Comparison of ENCODE assay signal across 26 cellular contexts in genomic region chr1:35590476-35591040, GRCh38. TPM values are rescaled to one million over a fixed set of nuclear protein-coding genes. Genes with fewer than 3 reads are reported as not detected.
"Had no signal": no experiment of that assay in that cellular context is flagged by ENCODE, and none has a peak within 500 bp of the region (broad histone marks: within the 10 kb centered on the region; RNA-seq: fewer than 3 reads in every experiment).

No MANE protein-coding gene starts in this region.

- FAIRE-seq: colon, endometrium had no signal

- DNase-seq: activated B cell treated with CpG ODN at 0.5 μM for 24 hours; activated CD8-positive, alpha-beta T cell treated with anti-CD3 and anti-CD28 coated beads, Interleukin-2, amount 10 ng/mL, durations not matched to agents 7 days and 5 days; activated naive CD4-positive, alpha-beta T cell; activated T-cell treated with anti-CD3 and anti-CD28 coated beads, Interleukin-2, amount 50 U/mL, for 24 hours; dermis blood vessel endothelial cell; effector CD4-positive, alpha-beta T cell; esophagus squamous epithelium; foreskin melanocyte; kidney glomerular epithelial cell; left lung; mesendoderm; mucosa of descending colon; right cardiac atrium; stimulated activated CD4-positive, alpha-beta T cell treated with anti-CD3 and anti-CD28 coated beads, Interleukin-15, amount 100 ng/mL, for 24 hours; stimulated activated CD4-positive, alpha-beta T cell treated with anti-CD3 and anti-CD28 coated beads, Interleukin-2, amount 100 ng/mL, for 24 hours; stimulated activated naive B cell treated with anti-CD40 and anti-IgM and Interleukin-4, amounts not matched to agents 10 μg/mL and 1 μg/mL and 100 μg/mL, for 72 hours; stomach; thyroid gland had no signal

- H3K4me1 ChIP-seq: breast epithelium, left lung, stomach, thyroid gland had no signal

- ATAC-seq: activated CD8-positive, alpha-beta T cell treated with anti-CD3 and anti-CD28 coated beads, Interleukin-2, amount 10 ng/mL, durations not matched to agents 7 days and 5 days; activated naive CD4-positive, alpha-beta T cell treated with anti-CD3 and anti-CD28 coated beads, Interleukin-2, amount 50 U/mL, for 72 hours; activated T-helper 17 cell treated with anti-CD3 and anti-CD28 coated beads, Interleukin-2, amount 50 U/mL, for 72 hours; left lung; mucosa of descending colon; right cardiac atrium; stimulated activated naive B cell treated with anti-CD40 and anti-IgM and Interleukin-4, amounts not matched to agents 10 μg/mL and 1 μg/mL and 100 μg/mL, for 72 hours had no signal

- H3K9me3 ChIP-seq: breast epithelium, esophagus squamous epithelium, left lung, mucosa of descending colon, stomach, thyroid gland had no signal

- H3K4me3 ChIP-seq: breast epithelium, esophagus squamous epithelium, left lung, lung, mucosa of descending colon, stomach, thyroid gland had no signal

- H3K27me3 ChIP-seq: breast epithelium, esophagus squamous epithelium, left lung, stomach, thyroid gland had no signal

- H3K27ac ChIP-seq: breast epithelium, epithelial cell of prostate, esophagus squamous epithelium, left lung, stomach, thyroid gland had no signal

- H3K36me3 ChIP-seq: breast epithelium, thyroid gland had no signal

RNA-seq across cellular contexts. Expression of gene TFAP2E, which starts 17.4 kb away (rescaled TPM):
- total RNA-seq: myocyte had no signal
